Comparison of ENCODE assay signal across 8 cellular contexts in genomic region chr1:110106013-110106941, GRCh38. TPM values are rescaled to one million over a fixed set of nuclear protein-coding genes. Genes with fewer than 3 reads are reported as not detected.
A peak's percentile ranks its signal among the peaks of the same experiment; 100 is the strongest.
DNase-seq lines count a peak whose midpoint lies in the region; ATAC-seq and TF ChIP-seq lines count a peak whose summit lies in the region.

No MANE protein-coding gene starts in this region.

- H3K36me3 Mint-ChIP-seq in activated naive CD8-positive, alpha-beta T cell treated with anti-CD3 and anti-CD28 coated beads, Interleukin-2, amount 10 ng/mL, durations not matched to agents 7 days and 5 days, result no peaks in the 10 kb centered on the region

- no peak overlapping the region for H3K9ac ChIP-seq in SK-N-SH

- ATAC-seq in activated naive CD8-positive, alpha-beta T cell treated with anti-CD3 and anti-CD28 coated beads, Interleukin-2, amount 10 ng/mL, durations not matched to agents 7 days and 5 days (ENCODE audit: low read depth), result peak; percentile 76
- peak; percentile 50 to 86 (median 84) for ATAC-seq in heart right ventricle
- ATAC-seq in GM21619 (IDR thresholded peaks at IDR 0.05; ENCODE audit: unreplicated experiment), result no peak

- H3K4me3 Mint-ChIP-seq in activated naive CD8-positive, alpha-beta T cell treated with anti-CD3 and anti-CD28 coated beads, Interleukin-2, amount 10 ng/mL, durations not matched to agents 7 days and 5 days, result no peak overlapping the region

- H3K27ac Mint-ChIP-seq in activated naive CD8-positive, alpha-beta T cell treated with anti-CD3 and anti-CD28 coated beads, Interleukin-2, amount 10 ng/mL, durations not matched to agents 7 days and 5 days, result no peak overlapping the region

- H3K4me1 Mint-ChIP-seq in activated naive CD8-positive, alpha-beta T cell treated with anti-CD3 and anti-CD28 coated beads, Interleukin-2, amount 10 ng/mL, durations not matched to agents 7 days and 5 days, result peaks cover 2% of the 10 kb centered on the region

- H3K36me3 ChIP-seq in SK-N-SH (replicated peaks in 1 of 2; ENCODE audit: control insufficient read depth in 1 of 2, insufficient read depth in 2 of 2, low read length in 1 of 2) (no peaks in the 10 kb centered on the region), heart right ventricle (no peaks in the 10 kb centered on the region)

- H3K4me2 ChIP-seq in SK-N-SH, result no peak overlapping the region

- TF ChIP-seq RAD21 in SK-N-SH (IDR thresholded peaks at IDR 0.05; ENCODE audit: low read length), result peak; percentile 95

- H3K9me3 ChIP-seq in SK-N-SH (no peaks in the 10 kb centered on the region), heart right ventricle (no peaks in the 10 kb centered on the region)

- DNase-seq in ACHN (peak; percentile 56), M059J (ENCODE audit: low read depth) (peak; percentile 63), SK-N-SH (peak; percentile 88), heart right ventricle (peak; percentile 52 to 69), pulmonary artery endothelial cell (ENCODE audit: low read depth, low spot score) (peak; percentile 36)
- DNase-seq in activated naive CD8-positive, alpha-beta T cell treated with anti-CD3 and anti-CD28 coated beads, Interleukin-2, amount 10 ng/mL, durations not matched to agents 7 days and 5 days, result peak; percentile 62

- H3K9me2 ChIP-seq in SK-N-SH, result no peaks in the 10 kb centered on the region

- H3K27me3 ChIP-seq in SK-N-SH (ENCODE audit: insufficient read depth) (no peaks in the 10 kb centered on the region), heart right ventricle (peaks cover 0 to 15% (median 0%) of the 10 kb centered on the region in 7 donors)

- H2AFZ ChIP-seq in SK-N-SH (ENCODE audit: low read depth), result 0 out of 2 replicates have a peak overlapping the region, but pooled peaks have one; percentile 1

- H3K27me3 Mint-ChIP-seq in activated naive CD8-positive, alpha-beta T cell treated with anti-CD3 and anti-CD28 coated beads, Interleukin-2, amount 10 ng/mL, durations not matched to agents 7 days and 5 days, result peaks cover 24% of the 10 kb centered on the region

- POLR2A ChIA-PET in SK-N-SH (lab: Yijun Ruan, JAX), result interaction anchor here (2.2 kb wide), 1 partner anchor 48 kb away, joined by 21 read pairs; no protein-coding TSS in a partner anchor
- POLR2A ChIA-PET in activated naive CD8-positive, alpha-beta T cell treated with anti-CD3 and anti-CD28 coated beads, Interleukin-2, amount 10 ng/mL, durations not matched to agents 7 days and 5 days (lab: Charles Lee), result interaction anchor here (1.4 kb wide), 1 partner anchor 77 kb away, joined by 4 read pairs; no protein-coding TSS in a partner anchor

- no peaks in the 10 kb centered on the region for H4K20me1 ChIP-seq in SK-N-SH (ENCODE audit: insufficient read depth)

- CTCF ChIA-PET in SK-N-SH (lab: Yijun Ruan, JAX), result interaction anchor here (0.7 to 51.7 kb wide), 41 partner anchors 10 to 615 kb away, joined by 3 to 1768 read pairs (median 5); partner anchors contain the start of genes AHCYL1, ALX3 and STRIP1

- no peak for TF ChIP-seq EP300 in SK-N-SH (IDR thresholded peaks at IDR 0.05; ENCODE audit: borderline replicate concordance in 1 of 2, low read depth in 1 of 2, low read length in 1 of 2)

- TF ChIP-seq CTCF in GM12875 (IDR thresholded peaks at IDR 0.05; ENCODE audit: borderline replicate concordance, insufficient read depth, low read depth, low read length) (peak; percentile 96), SK-N-SH (IDR thresholded peaks at IDR 0.05) (peak; percentile 92), heart right ventricle (IDR thresholded peaks at IDR 0.05) (peak; percentile 84 to 97 (median 94))

- intact Hi-C loops in heart right ventricle (cut with DNase I), result loop anchor here in 7 of 10 donors (1.0 to 5.0 kb wide), 6 partner anchors 18 to 77 kb away; partner anchors contain the start of gene STRIP1 (in 1 of the 7)

- in situ Hi-C loops in ACHN (cut with HindIII; ENCODE audit: low pct_ligation_motif_present, low pct_unique_long_range_greater_than_20kb, low sequenced_read_pairs), result no loop called here

- WGBS in SK-N-SH (ENCODE audit: low lambda C conversion rate), result no CpG with 5 or more reads among the region's 8 CpGs
- WGBS in heart right ventricle, 2 donors, result 21 to 23% methylated on average over 8 of the region's 8 CpGs

- H3K4me1 ChIP-seq in SK-N-SH (ENCODE audit: control insufficient read depth in 1 of 2, insufficient read depth in 2 of 2, low read depth in 1 of 2, low read length in 1 of 2) (peaks cover 0 to 72% of the 10 kb centered on the region in 2 experiments; a peak in 2 of 4 replicates), heart right ventricle (peaks cover 0 to 18% (median 8%) of the 10 kb centered on the region in 9 donors)

- H3K79me2 ChIP-seq in SK-N-SH (ENCODE audit: insufficient read depth), result no peaks in the 10 kb centered on the region

- H3K4me3 ChIP-seq in GM12875 (ENCODE audit: low read depth, low read length), result no peak overlapping the region
- no peak overlapping the region; a peak in 1 of 4 replicates for H3K4me3 ChIP-seq in SK-N-SH (ENCODE audit: low read depth in 2 of 2, low read length in 1 of 2)
- H3K4me3 ChIP-seq in heart right ventricle, result no peak overlapping the region

- H3K27ac ChIP-seq in SK-N-SH (ENCODE audit: low read depth in 2 of 2, low read length in 1 of 2) (peak overlapping the region in 1 of 2 experiments; percentile 74; a peak in 2 of 4 replicates), heart right ventricle (no peak overlapping the region)

- H3K9me3 Mint-ChIP-seq in activated naive CD8-positive, alpha-beta T cell treated with anti-CD3 and anti-CD28 coated beads, Interleukin-2, amount 10 ng/mL, durations not matched to agents 7 days and 5 days, result no peaks in the 10 kb centered on the region

- no peaks in the 10 kb centered on the region for H3F3A ChIP-seq in SK-N-SH (replicated peaks; ENCODE audit: insufficient read depth)

TF ChIP-seq in SK-N-SH, 30 proteins besides CTCF, POLR2A, EP300 and RAD21 (continues in another document):
- TF ChIP-seq, protein P1, sequence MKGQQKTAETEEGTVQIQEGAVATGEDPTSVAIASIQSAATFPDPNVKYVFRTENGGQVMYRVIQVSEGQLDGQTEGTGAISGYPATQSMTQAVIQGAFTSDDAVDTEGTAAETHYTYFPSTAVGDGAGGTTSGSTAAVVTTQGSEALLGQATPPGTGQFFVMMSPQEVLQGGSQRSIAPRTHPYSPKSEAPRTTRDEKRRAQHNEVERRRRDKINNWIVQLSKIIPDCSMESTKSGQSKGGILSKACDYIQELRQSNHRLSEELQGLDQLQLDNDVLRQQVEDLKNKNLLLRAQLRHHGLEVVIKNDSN (IDR thresholded peaks at IDR 0.05; ENCODE audit: borderline replicate concordance, low read depth), result no peak
- TF ChIP-seq MXI1 (IDR thresholded peaks at IDR 0.05; ENCODE audit: low read depth, low read length), result peak; percentile 86
- TF ChIP-seq, protein P2, sequence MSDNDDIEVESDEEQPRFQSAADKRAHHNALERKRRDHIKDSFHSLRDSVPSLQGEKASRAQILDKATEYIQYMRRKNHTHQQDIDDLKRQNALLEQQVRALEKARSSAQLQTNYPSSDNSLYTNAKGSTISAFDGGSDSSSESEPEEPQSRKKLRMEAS (IDR thresholded peaks at IDR 0.05; ENCODE audit: low read depth), result no peak; the same call in 1 of the 2 replicates
- TF ChIP-seq JUND (IDR thresholded peaks at IDR 0.05), result no peak
- TF ChIP-seq, protein P3, sequence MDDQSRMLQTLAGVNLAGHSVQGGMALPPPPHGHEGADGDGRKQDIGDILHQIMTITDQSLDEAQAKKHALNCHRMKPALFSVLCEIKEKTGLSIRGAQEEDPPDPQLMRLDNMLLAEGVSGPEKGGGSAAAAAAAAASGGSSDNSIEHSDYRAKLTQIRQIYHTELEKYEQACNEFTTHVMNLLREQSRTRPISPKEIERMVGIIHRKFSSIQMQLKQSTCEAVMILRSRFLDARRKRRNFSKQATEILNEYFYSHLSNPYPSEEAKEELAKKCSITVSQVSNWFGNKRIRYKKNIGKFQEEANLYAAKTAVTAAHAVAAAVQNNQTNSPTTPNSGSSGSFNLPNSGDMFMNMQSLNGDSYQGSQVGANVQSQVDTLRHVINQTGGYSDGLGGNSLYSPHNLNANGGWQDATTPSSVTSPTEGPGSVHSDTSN (IDR thresholded peaks at IDR 0.05), result no peak
- TF ChIP-seq SMC3 (IDR thresholded peaks at IDR 0.05; ENCODE audit: low read depth, low read length), result peak; percentile 95
- TF ChIP-seq RFX5 (IDR thresholded peaks at IDR 0.05; ENCODE audit: low read length), result no peak

RNA-seq across cellular contexts. Expression of gene UBL4B, which starts 6.0 kb away (rescaled TPM):
- not detected in 2 replicates for total RNA-seq in M059J (2014; rRNA removed; shearing (Covaris generic))
- polyA plus RNA-seq in SK-N-SH (2012; rRNA removed) (not detected in 2 replicates), heart right ventricle (not detected)
- not detected in 2 replicates for polyA plus RNA-seq in SK-N-SH (2012; cell fraction: cytosol; rRNA removed)
- polyA plus RNA-seq in SK-N-SH (2012; cell fraction: nucleus; rRNA removed), result 0.06 TPM in 1 of 2 replicates, not detected in the other
- total RNA-seq in activated naive CD8-positive, alpha-beta T cell treated with anti-CD3 and anti-CD28 coated beads, Interleukin-2, amount 10 ng/mL, durations not matched to agents 7 days and 5 days, result not detected
- total RNA-seq in heart right ventricle (not detected), pulmonary artery endothelial cell (not detected in 2 replicates)

RNA-seq across cellular contexts. Expression of gene ALX3, which starts 35.8 kb away (rescaled TPM):
- total RNA-seq in M059J (2014; rRNA removed; shearing (Covaris generic)), result not detected in 2 replicates
- not detected in 2 replicates for polyA plus RNA-seq in SK-N-SH (2012; rRNA removed)
- polyA plus RNA-seq in SK-N-SH (2012; cell fraction: cytosol; rRNA removed), result not detected in 2 replicates
- not detected in 2 replicates for polyA plus RNA-seq in SK-N-SH (2012; cell fraction: nucleus; rRNA removed)
- total RNA-seq in activated naive CD8-positive, alpha-beta T cell treated with anti-CD3 and anti-CD28 coated beads, Interleukin-2, amount 10 ng/mL, durations not matched to agents 7 days and 5 days, result not detected
- not detected for total RNA-seq in heart right ventricle
- polyA plus RNA-seq in heart right ventricle, result under 1 TPM in 1 of 2 donors, not detected in 1; 0.04 TPM
- not detected in 2 replicates for total RNA-seq in pulmonary artery endothelial cell

RNA-seq across cellular contexts. Expression of gene SLC6A17, which starts 44.0 kb away (rescaled TPM):
- 0.12 and 0.59 TPM in 2 replicates for total RNA-seq in M059J (2014; rRNA removed; shearing (Covaris generic))
- 0.62 and 0.67 TPM in 2 replicates for polyA plus RNA-seq in SK-N-SH (2012; rRNA removed)
- polyA plus RNA-seq in SK-N-SH (2012; cell fraction: cytosol; rRNA removed), result 0.28 and 0.46 TPM in 2 replicates
- polyA plus RNA-seq in SK-N-SH (2012; cell fraction: nucleus; rRNA removed), result 2.0 and 2.1 TPM in 2 replicates
- not detected for total RNA-seq in activated naive CD8-positive, alpha-beta T cell treated with anti-CD3 and anti-CD28 coated beads, Interleukin-2, amount 10 ng/mL, durations not matched to agents 7 days and 5 days
- total RNA-seq in heart right ventricle, result under 1 TPM in 7 of 10 donors, not detected in 3; 0.06 to 0.45 (median 0.19) TPM
- under 1 TPM in 1 of 2 donors, not detected in 1; 0.09 TPM for polyA plus RNA-seq in heart right ventricle
- total RNA-seq in pulmonary artery endothelial cell, result under 0.01 TPM in 1 of 2 replicates, not detected in the other

Comparison
In these comparisons a context has a peak if more than half of its experiments do, and no peak if none do; other contexts are left out.
1. DNase-seq: peak in every context shown above with its lines; median percentile 88 in SK-N-SH; 63 in M059J; 62 in activated naive CD8-positive, alpha-beta T cell treated with anti-CD3 and anti-CD28 coated beads, Interleukin-2, amount 10 ng/mL, durations not matched to agents 7 days and 5 days; 60 in heart right ventricle; 56 in ACHN; 36 in pulmonary artery endothelial cell.